Comparison of ENCODE assay signal across 11 cellular contexts in genomic region chr22:31162015-31162765, GRCh38. TPM values are rescaled to one million over a fixed set of nuclear protein-coding genes. Genes with fewer than 3 reads are reported as not detected.
DNase-seq lines count a peak whose midpoint lies in the region; ATAC-seq and TF ChIP-seq lines count a peak whose summit lies in the region.
"Had no signal": no experiment of that assay in that cellular context is flagged by ENCODE, and none has a peak within 500 bp of the region (broad histone marks: within the 10 kb centered on the region; RNA-seq: fewer than 3 reads in every experiment).

No MANE protein-coding gene starts in this region.

- peaks cover 7% of the 10 kb centered on the region for H3K27me3 Mint-ChIP-seq in activated naive CD4-positive, alpha-beta T cell treated with anti-CD3 and anti-CD28 coated beads, Interleukin-2, amount 10 ng/mL, durations not matched to agents 7 days and 5 days
- H3K27me3 Mint-ChIP-seq in type B pancreatic cell, result peaks cover 19% of the 10 kb centered on the region

- ATAC-seq in activated naive CD4-positive, alpha-beta T cell treated with anti-CD3 and anti-CD28 coated beads, Interleukin-2, amount 50 U/mL, for 72 hours, result no peak
- ATAC-seq in GM18861 (IDR thresholded peaks at IDR 0.05; ENCODE audit: unreplicated experiment), result no peak
- ATAC-seq in GM19455 (IDR thresholded peaks at IDR 0.05; ENCODE audit: unreplicated experiment), result no peak
- ATAC-seq in HG03039 (IDR thresholded peaks at IDR 0.05; ENCODE audit: unreplicated experiment), result no peak
- ATAC-seq: left cardiac atrium had no signal

- TF ChIP-seq CTCF in ascending aorta (IDR thresholded peaks at IDR 0.05), result no peak
- no peak for TF ChIP-seq CTCF in liver (IDR thresholded peaks at IDR 0.05; ENCODE audit: low read depth, low read length, missing input control)
- TF ChIP-seq CTCF in type B pancreatic cell (conservative IDR thresholded peaks at IDR 0.05), result no peak

- no peaks in the 10 kb centered on the region for H3K9me3 Mint-ChIP-seq in activated naive CD4-positive, alpha-beta T cell treated with anti-CD3 and anti-CD28 coated beads, Interleukin-2, amount 10 ng/mL, durations not matched to agents 7 days and 5 days
- H3K9me3 Mint-ChIP-seq in activated naive CD4-positive, alpha-beta T cell treated with anti-CD3 and anti-CD28 coated beads, Interleukin-2, amount 50 U/mL, for 72 hours, result peaks cover 0 to 7% of the 10 kb centered on the region in 2 donors
- no peaks in the 10 kb centered on the region for H3K9me3 Mint-ChIP-seq in type B pancreatic cell

- peaks cover 32% of the 10 kb centered on the region for H3K4me1 Mint-ChIP-seq in activated naive CD4-positive, alpha-beta T cell treated with anti-CD3 and anti-CD28 coated beads, Interleukin-2, amount 10 ng/mL, durations not matched to agents 7 days and 5 days
- H3K4me1 Mint-ChIP-seq in type B pancreatic cell (ENCODE audit: unreplicated experiment), result peaks cover 23% of the 10 kb centered on the region

- TF ChIP-seq RAD21 in liver (IDR thresholded peaks at IDR 0.05), result no peak

- intact Hi-C loops in ascending aorta (cut with DNase I), result loop anchor here (1.0 kb wide), 1 partner anchor 11 kb away; no protein-coding TSS in a partner anchor

- no peak overlapping the region for H3K9ac ChIP-seq in liver (ENCODE audit: low read depth in 1 of 2, low read length in 2 of 2)

- H3K27ac Mint-ChIP-seq in activated naive CD4-positive, alpha-beta T cell treated with anti-CD3 and anti-CD28 coated beads, Interleukin-2, amount 10 ng/mL, durations not matched to agents 7 days and 5 days, result peak overlapping the region; percentile 65
- H3K27ac Mint-ChIP-seq in activated naive CD4-positive, alpha-beta T cell treated with anti-CD3 and anti-CD28 coated beads, Interleukin-2, amount 50 U/mL, for 72 hours, result no peak overlapping the region
- H3K27ac Mint-ChIP-seq in type B pancreatic cell, result peak overlapping the region; percentile 53

- H3K27me3 ChIP-seq in ascending aorta (no peaks in the 10 kb centered on the region), liver (ENCODE audit: control insufficient read depth in 4 of 4, insufficient read depth in 4 of 4, low read length in 3 of 4) (no peaks in the 10 kb centered on the region)

- peaks cover 7 to 19% of the 10 kb centered on the region in 2 donors for H3K4me1 ChIP-seq in ascending aorta
- peaks cover 13 to 37% (median 23%) of the 10 kb centered on the region in 4 donors for H3K4me1 ChIP-seq in liver (ENCODE audit: control insufficient read depth in 4 of 4, insufficient read depth in 4 of 4, low read length in 3 of 4)

- WGBS in liver, result 12% methylated on average over 5 of the region's 5 CpGs

- no peak for DNase-seq in activated naive CD4-positive, alpha-beta T cell treated with anti-CD3 and anti-CD28 coated beads, Interleukin-2, amount 10 ng/mL, durations not matched to agents 7 days and 5 days
- DNase-seq in activated naive CD4-positive, alpha-beta T cell treated with anti-CD3 and anti-CD28 coated beads, Interleukin-2, amount 50 U/mL, for 72 hours (ENCODE audit: low spot score in 2 of 2), result no peak
- no peak for DNase-seq in ascending aorta (ENCODE audit: low spot score in 2 of 2)
- DNase-seq in type B pancreatic cell (ENCODE audit: extremely low spot score, unreplicated experiment), result no peak
- DNase-seq: left cardiac atrium, NCI-H526 treated with DMSO at 0.1 percent for 48 hours had no signal

- peaks cover 27% of the 10 kb centered on the region for H3K36me3 Mint-ChIP-seq in activated naive CD4-positive, alpha-beta T cell treated with anti-CD3 and anti-CD28 coated beads, Interleukin-2, amount 10 ng/mL, durations not matched to agents 7 days and 5 days
- H3K36me3 Mint-ChIP-seq in activated naive CD4-positive, alpha-beta T cell treated with anti-CD3 and anti-CD28 coated beads, Interleukin-2, amount 50 U/mL, for 72 hours, result peaks cover 6 to 25% of the 10 kb centered on the region in 2 donors
- peaks cover 12% of the 10 kb centered on the region for H3K36me3 Mint-ChIP-seq in type B pancreatic cell

- no peaks in the 10 kb centered on the region for H3K9me3 ChIP-seq in ascending aorta
- no peaks in the 10 kb centered on the region for H3K9me3 ChIP-seq in liver (ENCODE audit: control insufficient read depth in 4 of 4, low read length in 3 of 4)

- peak overlapping the region; percentile 5 for H3K4me3 Mint-ChIP-seq in activated naive CD4-positive, alpha-beta T cell treated with anti-CD3 and anti-CD28 coated beads, Interleukin-2, amount 10 ng/mL, durations not matched to agents 7 days and 5 days
- H3K4me3 Mint-ChIP-seq in type B pancreatic cell, result peak overlapping the region; percentile 100

- H3K4me3 ChIP-seq in ascending aorta, result peak overlapping the region; percentile 7 to 85
- H3K4me3 ChIP-seq in liver (ENCODE audit: low read depth in 1 of 3, low read length in 3 of 3), result peak overlapping the region; percentile 14 to 75 (median 24)

- H3K36me3 ChIP-seq in ascending aorta, result peaks cover 27 to 34% of the 10 kb centered on the region in 2 donors
- no peaks in the 10 kb centered on the region for H3K36me3 ChIP-seq in liver (ENCODE audit: control insufficient read depth in 4 of 4, insufficient read depth in 3 of 4, low read depth in 1 of 4, low read length in 3 of 4)

- CTCF ChIA-PET in activated naive CD4-positive, alpha-beta T cell treated with anti-CD3 and anti-CD28 coated beads, Interleukin-2, amount 10 ng/mL, durations not matched to agents 7 days and 5 days (lab: Charles Lee), result interaction anchor here (0.7 kb wide), 1 partner anchor 151 kb away, joined by 3 read pairs; no protein-coding TSS in a partner anchor

- H3K27ac ChIP-seq in ascending aorta, result peak overlapping the region; percentile 94
- H3K27ac ChIP-seq in liver (ENCODE audit: low read depth in 1 of 2, low read length in 2 of 2), result peak overlapping the region; percentile 72 to 96

TF ChIP-seq in liver, 16 proteins besides CTCF, POLR2A, EP300 and RAD21 (continues in another document):
- peak in 1 of 2 donors; percentile 11 for TF ChIP-seq JUND (IDR thresholded peaks at IDR 0.05)
- TF ChIP-seq NR2F2 (IDR thresholded peaks at IDR 0.05), result no peak
- TF ChIP-seq YY1 (IDR thresholded peaks at IDR 0.05), result peak; percentile 27
- TF ChIP-seq GABPA (IDR thresholded peaks at IDR 0.05 in 1 of 2, conservative IDR thresholded peaks at IDR 0.05 in 1 of 2), result peak in 1 of 2 donors; percentile 37
- TF ChIP-seq MAX (IDR thresholded peaks at IDR 0.05), result peak; percentile 20
- no peak for TF ChIP-seq FOXA2 (IDR thresholded peaks at IDR 0.05)
- TF ChIP-seq REST (IDR thresholded peaks at IDR 0.05), result no peak
- no peak for TF ChIP-seq EGR1 (IDR thresholded peaks at IDR 0.05; ENCODE audit: low read depth in 2 of 2)
- TF ChIP-seq HNF4A (conservative IDR thresholded peaks at IDR 0.05), result peak; percentile 48 to 58

RNA-seq across cellular contexts. Expression of gene RNF185, which starts 2.2 kb away (rescaled TPM):
- total RNA-seq in activated naive CD4-positive, alpha-beta T cell treated with anti-CD3 and anti-CD28 coated beads, Interleukin-2, amount 50 U/mL, for 72 hours, result 10 to 100 TPM; 14.5 to 23.9 TPM
- total RNA-seq in ascending aorta (29.8 TPM), liver (10 to 100 TPM; 11.7 to 37.4 TPM), type B pancreatic cell (ENCODE audit: low replicate concordance) (32.6 and 41.2 TPM in 2 replicates)
- 10 to 100 TPM; 25.6 to 33.1 TPM for polyA plus RNA-seq in liver

RNA-seq across cellular contexts. Expression of gene PLA2G3, which starts 21.9 kb away (rescaled TPM):
- not detected for total RNA-seq in activated naive CD4-positive, alpha-beta T cell treated with anti-CD3 and anti-CD28 coated beads, Interleukin-2, amount 50 U/mL, for 72 hours
- total RNA-seq in ascending aorta, result not detected
- total RNA-seq in liver, result not detected
- polyA plus RNA-seq in liver, result not detected
- 0.14 and 0.75 TPM in 2 replicates for total RNA-seq in type B pancreatic cell (ENCODE audit: low replicate concordance)
- total RNA-seq: cerebellum, left cardiac atrium had no signal

RNA-seq across cellular contexts. Expression of gene INPP5J, which starts 39.4 kb away (rescaled TPM):
- under 1 TPM; 0.32 to 0.43 TPM for total RNA-seq in activated naive CD4-positive, alpha-beta T cell treated with anti-CD3 and anti-CD28 coated beads, Interleukin-2, amount 50 U/mL, for 72 hours
- 1.3 TPM for total RNA-seq in ascending aorta
- under 1 TPM; 0.14 to 0.17 TPM for total RNA-seq in liver
- polyA plus RNA-seq in liver, result under 1 TPM; 0.06 to 0.08 TPM
- total RNA-seq in type B pancreatic cell (ENCODE audit: low replicate concordance), result 8.7 and 9.3 TPM in 2 replicates

RNA-seq across cellular contexts. Expression of gene LIMK2, which starts 49.9 kb away (rescaled TPM):
- 10 to 100 TPM; 46.8 to 66.2 TPM for total RNA-seq in activated naive CD4-positive, alpha-beta T cell treated with anti-CD3 and anti-CD28 coated beads, Interleukin-2, amount 50 U/mL, for 72 hours
- 18.4 TPM for total RNA-seq in ascending aorta
- 10 to 100 TPM; 13.6 to 39.2 TPM for total RNA-seq in liver
- 10 to 100 TPM in 1 of 2 donors, 1 to 10 TPM in 1; 6.6 to 13.3 TPM for polyA plus RNA-seq in liver
- 46.6 and 127 TPM in 2 replicates for total RNA-seq in type B pancreatic cell (ENCODE audit: low replicate concordance)

RNA-seq across cellular contexts. Expression of gene SELENOM, which starts 54.8 kb away (rescaled TPM):
- 10 to 100 TPM in 1 of 2 donors, 1 to 10 TPM in 1; 7.0 to 10.2 TPM for total RNA-seq in activated naive CD4-positive, alpha-beta T cell treated with anti-CD3 and anti-CD28 coated beads, Interleukin-2, amount 50 U/mL, for 72 hours
- total RNA-seq in ascending aorta (1,262 TPM), liver (1 to 10 TPM; 3.0 to 9.0 TPM), type B pancreatic cell (ENCODE audit: low replicate concordance) (13.7 and 22.4 TPM in 2 replicates)
- 10 to 100 TPM; 15.5 to 17.3 TPM for polyA plus RNA-seq in liver

Comparison
In these comparisons a context has a peak if more than half of its experiments do, and no peak if none do; other contexts are left out.
1. H3K27ac Mint-ChIP-seq: peak in activated naive CD4-positive, alpha-beta T cell treated with anti-CD3 and anti-CD28 coated beads, Interleukin-2, amount 10 ng/mL, durations not matched to agents 7 days and 5 days (single experiment) and type B pancreatic cell (single experiment); none in activated naive CD4-positive, alpha-beta T cell treated with anti-CD3 and anti-CD28 coated beads, Interleukin-2, amount 50 U/mL, for 72 hours (0 of 2).